ENCODE assay signal across 3 cellular contexts in genomic region chr4:8081621-8082516, GRCh38.
A peak's percentile ranks its signal among the peaks of the same experiment; 100 is the strongest.
TF ChIP-seq lines count a peak whose summit lies in the region.

No MANE protein-coding gene starts in this region.

TF ChIP-seq in HEK293, 187 proteins besides CTCF, POLR2A, EP300 and RAD21 (continued from another document):
- no peak for TF ChIP-seq MZF1 (tag by site-specific recombination; IDR thresholded peaks at IDR 0.05; ENCODE audit: borderline replicate concordance)
- no peak for TF ChIP-seq ZNF558 (tag by site-specific recombination; IDR thresholded peaks at IDR 0.05)
- TF ChIP-seq ZNF449 (tag by site-specific recombination; IDR thresholded peaks at IDR 0.05) = no peak
- 0 out of 2 replicates have a peak, but pooled peaks have one; percentile 14 for TF ChIP-seq ZIC2 (tag by site-specific recombination; IDR thresholded peaks at IDR 0.05)
- TF ChIP-seq ZNF19 (tag by site-specific recombination; IDR thresholded peaks at IDR 0.05; ENCODE audit: low read depth) = no peak

TF ChIP-seq in GM12878, 131 proteins besides CTCF, POLR2A, EP300 and RAD21:
- TF ChIP-seq USF1 (IDR thresholded peaks at IDR 0.05; ENCODE audit: borderline replicate concordance, extremely low read length, insufficient read depth, low read depth, low read length) = no peak
- no peak for TF ChIP-seq FOXK2 (IDR thresholded peaks at IDR 0.05)
- TF ChIP-seq BCL3 (IDR thresholded peaks at IDR 0.05; ENCODE audit: borderline replicate concordance, insufficient read depth, low read depth, low read length, poor library complexity, severe bottlenecking) = peak; percentile 82
- no peak for TF ChIP-seq MTA2 (IDR thresholded peaks at IDR 0.05; ENCODE audit: low read depth)
- TF ChIP-seq HSF1 (IDR thresholded peaks at IDR 0.05; ENCODE audit: low read depth, low read length) = no peak
- TF ChIP-seq MAX (IDR thresholded peaks at IDR 0.05; ENCODE audit: low read depth, low read length) = no peak
- peak; percentile 54 for TF ChIP-seq PBX3 (IDR thresholded peaks at IDR 0.05; ENCODE audit: insufficient replicate concordance, low read depth, low read length)

TF ChIP-seq in neural cell, 6 proteins besides CTCF, POLR2A, EP300 and RAD21 (continued from another document):
- no peak for TF ChIP-seq TAF1 (IDR thresholded peaks at IDR 0.05; ENCODE audit: low read depth)
- TF ChIP-seq EZH2 (IDR thresholded peaks at IDR 0.05; ENCODE audit: borderline replicate concordance, insufficient read depth, low read length, poor library complexity, severe bottlenecking) = no peak
